Comparison of ENCODE assay signal across 8 cellular contexts in genomic region chr3:58167431-58168351, GRCh38. TPM values are rescaled to one million over a fixed set of nuclear protein-coding genes. Genes with fewer than 3 reads are reported as not detected.
A peak's percentile ranks its signal among the peaks of the same experiment; 100 is the strongest.
DNase-seq lines count a peak whose midpoint lies in the region; ATAC-seq, FAIRE-seq and TF ChIP-seq lines count a peak whose summit lies in the region.

No MANE protein-coding gene starts in this region.

- H3K4me1 ChIP-seq in GM12878 (ENCODE audit: control insufficient read depth, insufficient read depth, low read length): no peaks in the 10 kb centered on the region

- SMC1A ChIA-PET in GM12878 (lab: Charles Lee; ENCODE audit: uncharacterized antibody, unreplicated experiment): interaction anchor here (0.7 to 3.3 kb wide), 17 partner anchors 20 to 218 kb away, joined by 3 to 28 read pairs (median 5); partner anchors contain the start of gene FLNB

- H3K9me3 ChIP-seq in GM12878 (replicated peaks; ENCODE audit: control insufficient read depth, insufficient read depth, low read length): no peaks in the 10 kb centered on the region

- POLR2A ChIA-PET in GM12878 (lab: Charles Lee): no interaction called here

- RAD21 ChIA-PET in GM12878 (lab: Charles Lee; ENCODE audit: unreplicated experiment): interaction anchor here (0.7 to 2.6 kb wide), 9 partner anchors 32 to 205 kb away, joined by 3 to 18 read pairs (median 4); partner anchors contain the start of gene FLNB

- 76% methylated on average over 16 of the region's 16 CpGs for WGBS in GM12878 (ENCODE audit: insufficient coverage, insufficient replicate concordance, low lambda C conversion rate, missing lambda C conversion rate)

- no peak for TF ChIP-seq POLR2A in GM12878 (IDR thresholded peaks at IDR 0.05; ENCODE audit: low read depth, low read length)

- peaks cover 3 to 6% of the 10 kb centered on the region in 2 experiments; a peak in 3 of 4 replicates for H3K36me3 ChIP-seq in GM12878 (ENCODE audit: control insufficient read depth in 2 of 2, insufficient read depth in 2 of 2, low read length in 1 of 2)

- ATAC-seq in HG03342 (IDR thresholded peaks at IDR 0.05; ENCODE audit: unreplicated experiment) (peak; percentile 56), GM12878 (peak; percentile 99), HG03457 (IDR thresholded peaks at IDR 0.05; ENCODE audit: unreplicated experiment) (no peak)

- CTCF ChIA-PET in GM12878 (lab: Yijun Ruan, JAX): interaction anchor here (0.5 to 8.4 kb wide), 39 partner anchors 9 to 770 kb away, joined by 3 to 78 read pairs (median 5); partner anchors contain the start of genes FLNB, HTD2 and RPP14

- intact Hi-C loops in GM12878 (cut with micrococcal nuclease; ENCODE audit: unreplicated experiment): no loop called here

- no peak overlapping the region for H3K27ac ChIP-seq in GM12878 (ENCODE audit: control insufficient read depth, insufficient read depth)

- TF ChIP-seq RAD21 in GM12878 (IDR thresholded peaks at IDR 0.05; ENCODE audit: insufficient read depth, low read depth, low read length): peak; percentile 46

- no peak overlapping the region for H3K9ac ChIP-seq in GM12878 (ENCODE audit: control insufficient read depth, insufficient read depth, low read length)

- H3K4me3 ChIP-seq in GM12878: no peak overlapping the region

- BruUV-seq in GM12878 (replicated peaks; lab: Mats Ljungman, UMichigan): no TSS peak

- H2AFZ ChIP-seq in GM12878 (ENCODE audit: control insufficient read depth, low read depth, low read length): no peak overlapping the region

- no peaks in the 10 kb centered on the region for H3K27me3 ChIP-seq in GM12878 (replicated peaks in 1 of 2; ENCODE audit: control insufficient read depth in 2 of 2, insufficient read depth in 2 of 2, low read length in 1 of 2)

- H3K79me2 ChIP-seq in GM12878 (ENCODE audit: control insufficient read depth, insufficient read depth, low read length): no peaks in the 10 kb centered on the region

- no peaks in the 10 kb centered on the region for H4K20me1 ChIP-seq in GM12878 (ENCODE audit: control insufficient read depth, insufficient read depth)

- no peak for TF ChIP-seq EP300 in GM12878 (IDR thresholded peaks at IDR 0.05; ENCODE audit: borderline replicate concordance in 1 of 2, control insufficient read depth in 1 of 2, low read depth in 2 of 2, low read length in 2 of 2)

- FAIRE-seq in GM12878 (lab: Jason Lieb, UNC): peak; percentile 59

- in situ Hi-C loops in GM12878 (cut with MboI): no loop called here

- TF ChIP-seq CTCF in GM12878 (IDR thresholded peaks at IDR 0.05 in 2 of 3, conservative IDR thresholded peaks at IDR 0.05 in 1 of 3; ENCODE audit: control insufficient read depth in 2 of 3, extremely low read depth in 1 of 3, insufficient read depth in 1 of 3, low read depth in 3 of 3, low read length in 3 of 3): peak; percentile 76 to 97 (median 95)

- DNase-seq in NCI-H2227 (lab: John Stamatoyannopoulos, UW; ENCODE audit: unreplicated experiment) (peak; percentile 32), NCI-H2227 treated with DMSO at 0.1 percent for 48 hours (lab: John Stamatoyannopoulos, UW) (no peak), T-helper 2 cell (peak in 3 of 5 experiments; percentile 18 to 59 (median 44)), GM12878 (ENCODE audit: low read depth, low spot score) (no peak), inferior parietal cortex (ENCODE audit: extremely low spot score) (peak; percentile 72)
- DNase-seq in stimulated activated CD4-positive, alpha-beta T cell treated with anti-CD3 and anti-CD28 coated beads, Interleukin-1b, Interleukin-23, amount 100 ng/mL, for 24 hours (ENCODE audit: low read depth in 4 of 4, low spot score in 1 of 4): peak in 3 of 4 experiments; percentile 37 to 50 (median 48)

- no peak overlapping the region for H3K4me2 ChIP-seq in GM12878 (ENCODE audit: control insufficient read depth, insufficient read depth)

TF ChIP-seq in GM12878, 131 proteins besides CTCF, POLR2A, EP300 and RAD21:
- TF ChIP-seq SRF (IDR thresholded peaks at IDR 0.05; ENCODE audit: low read depth in 2 of 2, low read length in 2 of 2) (0 out of 4 replicates have a peak, but pooled peaks of 1 of the 2 experiments have one; percentile 12), SMC3 (IDR thresholded peaks at IDR 0.05; ENCODE audit: borderline replicate concordance, low read length) (peak; percentile 33; the same call in 1 of the 2 replicates), BHLHE40 (IDR thresholded peaks at IDR 0.05; ENCODE audit: borderline replicate concordance in 1 of 2, low read depth in 2 of 2, low read length in 1 of 2) (0 out of 4 replicates have a peak, but pooled peaks of 1 of the 2 experiments have one; percentile 12), USF2 (IDR thresholded peaks at IDR 0.05; ENCODE audit: borderline replicate concordance, low read depth, low read length) (no peak)
TF ChIP-seq in GM12878: peak in this region for 3.

RNA-seq across cellular contexts. Expression of gene DNASE1L3, which starts 43.1 kb away (rescaled TPM):
- total RNA-seq in GM12878 (2013; cell fraction: nucleolus; rRNA removed): 288 TPM in 2 replicates
- total RNA-seq in GM12878 (2014; rRNA removed) (3.2 and 6.0 TPM in 2 replicates), GM12878 (2014; rRNA removed; fragmentation: Illumina TruSeq; extraction: Trizol) (3.6 and 5.3 TPM in 2 replicates), GM12878 (2021) (3.7 and 4.4 TPM in 2 replicates)
- polyA plus RNA-seq in GM12878 (2011; ENCODE audit: low read depth): 6.2 TPM
- polyA plus RNA-seq in GM12878 (2011; rRNA removed) (72.1 and 84.4 TPM in 2 replicates), GM12878 (2014; fragmentation: Illumina TruSeq; extraction: Trizol) (3.1 and 4.9 TPM in 2 replicates), GM12878 (2014; fragmentation: Nextera tagmentation; extraction: Ambion mirVana) (10 to 100 TPM; 10.6 to 11.1 TPM), GM12878 (2014; rRNA removed) (3.7 and 5.7 TPM in 2 replicates), GM12878 (2016; fragmentation: Nextera tagmentation; extraction: Ambion mirVana) (1 to 10 TPM; 7.7 TPM)
- polyA plus RNA-seq in GM12878 (2011; cell fraction: cytosol; rRNA removed): 43.3 and 48.4 TPM in 2 replicates
- polyA plus RNA-seq in GM12878 (2011; cell fraction: nucleus; rRNA removed): 95.4 and 157 TPM in 2 replicates
- 12.3 and 19.0 TPM in 2 replicates for polyA plus RNA-seq in GM12878 (2012)
- 93.0 and 115 TPM in 2 replicates for polyA minus RNA-seq in GM12878 (2011; rRNA and poly(A)+ RNA removed)
- polyA minus RNA-seq in GM12878 (2011; cell fraction: cytosol; rRNA and poly(A)+ RNA removed): 16.8 and 21.7 TPM in 2 replicates
- 63.7 and 75.3 TPM in 2 replicates for polyA minus RNA-seq in GM12878 (2011; cell fraction: nucleus; rRNA and poly(A)+ RNA removed)

Comparison
In these comparisons a context has a peak if more than half of its experiments do, and no peak if none do; other contexts are left out.
1. DNase-seq: peak in NCI-H2227 (single experiment), T-helper 2 cell (3 of 5), inferior parietal cortex (single experiment) and stimulated activated CD4-positive, alpha-beta T cell treated with anti-CD3 and anti-CD28 coated beads, Interleukin-1b, Interleukin-23, amount 100 ng/mL, for 24 hours (3 of 4); none in NCI-H2227 treated with DMSO at 0.1 percent for 48 hours (single experiment) and GM12878 (single experiment).